ENCODE assay signal across 15 cellular contexts in genomic region chr5:169753795-169754194, GRCh38.
DNase-seq lines count a peak whose midpoint lies in the region; ATAC-seq and TF ChIP-seq lines count a peak whose summit lies in the region.
"Had no signal": no experiment of that assay in that cellular context is flagged by ENCODE, and none has a peak within 500 bp of the region (broad histone marks: within the 10 kb centered on the region; RNA-seq: fewer than 3 reads in every experiment).

No MANE protein-coding gene starts in this region.

- DNase-seq in T-helper 1 cell: no peak
- DNase-seq in LHCN-M2 (ENCODE audit: low read depth): peak; percentile 66
- peak; percentile 22 for DNase-seq in dedifferentiated amniotic fluid mesenchymal stem cell (ENCODE audit: extremely low spot score)
- DNase-seq in EL: no peak
- no peak for DNase-seq in SHP77 (lab: John Stamatoyannopoulos, UW)
- DNase-seq: activated CD4-positive, alpha-beta T cell treated with anti-CD3 and anti-CD28 coated beads, Interleukin-2, amount 50 U/mL, for 4 hours; brain microvascular endothelial cell; NCI-H1105; NCI-H226; T-helper 17 cell had no signal

- H3K27me3 Mint-ChIP-seq in T-helper 1 cell treated with Interleukin-12 subunit alpha and Interleukin-12 subunit beta and Interleukin-4 antibody, amounts not matched to agents 30 μg/mL and 1 μg/mL, for 36 hours (ENCODE audit: low read depth): no peaks in the 10 kb centered on the region
- H3K27me3 Mint-ChIP-seq: T-helper 17 cell had no signal

- peaks cover 53% of the 10 kb centered on the region for H3K36me3 Mint-ChIP-seq in T-helper 1 cell treated with Interleukin-12 subunit alpha and Interleukin-12 subunit beta and Interleukin-4 antibody, amounts not matched to agents 30 μg/mL and 1 μg/mL, for 36 hours (ENCODE audit: low read depth)

- peaks cover 18% of the 10 kb centered on the region for H3K4me1 Mint-ChIP-seq in T-helper 1 cell treated with Interleukin-12 subunit alpha and Interleukin-12 subunit beta and Interleukin-4 antibody, amounts not matched to agents 30 μg/mL and 1 μg/mL, for 36 hours (ENCODE audit: low read depth)

- peak overlapping the region; percentile 42 for H3K27ac Mint-ChIP-seq in T-helper 1 cell treated with Interleukin-12 subunit alpha and Interleukin-12 subunit beta and Interleukin-4 antibody, amounts not matched to agents 30 μg/mL and 1 μg/mL, for 36 hours
- H3K27ac Mint-ChIP-seq: T-helper 17 cell had no signal

- peaks cover 12 to 14% of the 10 kb centered on the region in 2 experiments for H3K4me1 ChIP-seq in neutrophil (ENCODE audit: control insufficient read depth in 1 of 2, insufficient read depth in 1 of 2, low read depth in 1 of 2, low read length in 1 of 2)
- H3K4me1 ChIP-seq: A549 had no signal

- no peak for TF ChIP-seq CTCF in neutrophil (IDR thresholded peaks at IDR 0.05)

- no peaks in the 10 kb centered on the region for H3K9me3 ChIP-seq in neutrophil
- H3K9me3 ChIP-seq: A549, thoracic aorta had no signal

- H3K4me3 Mint-ChIP-seq in T-helper 1 cell treated with Interleukin-12 subunit alpha and Interleukin-12 subunit beta and Interleukin-4 antibody, amounts not matched to agents 30 μg/mL and 1 μg/mL, for 36 hours: no peak overlapping the region
- H3K4me3 Mint-ChIP-seq: T-helper 17 cell had no signal

- H3K27ac ChIP-seq in neutrophil: peak overlapping the region; percentile 81
- H3K27ac ChIP-seq: A549, brain microvascular endothelial cell, thoracic aorta had no signal

- no peak overlapping the region for H3K4me3 ChIP-seq in neutrophil (ENCODE audit: low read depth in 1 of 2, low read length in 1 of 2)
- H3K4me3 ChIP-seq: A549, thoracic aorta had no signal

- H3K9me3 Mint-ChIP-seq in T-helper 1 cell treated with Interleukin-12 subunit alpha and Interleukin-12 subunit beta and Interleukin-4 antibody, amounts not matched to agents 30 μg/mL and 1 μg/mL, for 36 hours: no peaks in the 10 kb centered on the region

- no peak for ATAC-seq in HG03521 (IDR thresholded peaks at IDR 0.05; ENCODE audit: unreplicated experiment)
- ATAC-seq: A549, T-helper 17 cell had no signal

- H3K36me3 ChIP-seq in neutrophil: peaks cover 77% of the 10 kb centered on the region
- H3K36me3 ChIP-seq: brain microvascular endothelial cell, thoracic aorta had no signal

- no peaks in the 10 kb centered on the region for H3K27me3 ChIP-seq in neutrophil
- H3K27me3 ChIP-seq: brain microvascular endothelial cell had no signal

Comparison
In these comparisons a context has a peak if more than half of its experiments do, and no peak if none do; other contexts are left out.
1. DNase-seq: peak in LHCN-M2 (single experiment) and dedifferentiated amniotic fluid mesenchymal stem cell (single experiment); none in T-helper 1 cell (0 of 5), EL (single experiment) and SHP77 (0 of 2).